16 cellular contexts compared by ENCODE assay signal in the genomic region with DNA sequence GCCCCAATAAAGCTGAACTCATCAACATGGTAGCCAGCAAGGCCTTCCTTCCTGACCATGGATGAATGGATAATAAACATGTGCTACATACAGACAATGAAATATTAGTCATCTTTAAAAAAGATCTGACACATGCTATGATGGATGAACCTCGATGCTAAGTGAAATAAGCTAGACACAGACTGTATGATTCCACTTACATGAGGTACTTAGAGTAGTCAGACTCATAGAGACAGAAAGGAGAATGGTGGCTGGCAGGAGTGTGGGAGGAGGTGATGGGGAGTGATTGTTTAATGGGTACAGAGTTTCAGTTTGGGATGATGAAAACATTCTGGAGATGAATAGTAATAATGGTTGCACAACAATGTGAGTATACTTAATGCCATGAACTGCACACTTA.
DNase-seq lines count a peak whose midpoint lies in the region; ATAC-seq, FAIRE-seq and TF ChIP-seq lines count a peak whose summit lies in the region.
"Had no signal": no experiment of that assay in that cellular context is flagged by ENCODE, and none has a peak within 500 bp of the region (broad histone marks: within the 10 kb centered on the region; RNA-seq: fewer than 3 reads in every experiment).

No MANE protein-coding gene starts in this region.

- peak; percentile 13 for DNase-seq in activated CD4-positive, alpha-beta memory T cell treated with anti-CD3 and anti-CD28 coated beads for 36 hours
- no peak for DNase-seq in activated CD4-positive, alpha-beta memory T cell treated with anti-CD3 and anti-CD28 coated beads, Interleukin-2, amount 10 ng/mL, durations not matched to agents 7 days and 5 days
- DNase-seq in stimulated activated CD4-positive, alpha-beta T cell treated with anti-CD3 and anti-CD28 coated beads, Interleukin-1b, Interleukin-23, amount 100 ng/mL, for 48 hours, result peak; percentile 16
- no peak for DNase-seq in stimulated activated CD4-positive, alpha-beta T cell treated with anti-CD3 and anti-CD28 coated beads, Interleukin-2, amount 100 ng/mL, for 48 hours
- DNase-seq in bronchial epithelial cell (ENCODE audit: low read depth), result no peak
- DNase-seq: Calu3; CD8-positive, alpha-beta T cell; DMS79 treated with DMSO at 0.1 percent for 48 hours; GF-D8; H9 had no signal

- TF ChIP-seq CTCF in bronchial epithelial cell (IDR thresholded peaks at IDR 0.05; ENCODE audit: insufficient read depth, low read length, severe bottlenecking), result no peak

- CTCF ChIA-PET in activated CD4-positive, alpha-beta memory T cell treated with anti-CD3 and anti-CD28 coated beads for 36 hours (lab: Charles Lee), result no interaction called here
- CTCF ChIA-PET in activated CD4-positive, alpha-beta memory T cell treated with anti-CD3 and anti-CD28 coated beads, Interleukin-2, amount 10 ng/mL, durations not matched to agents 7 days and 5 days (lab: Charles Lee), result no interaction called here

- H3K27ac Mint-ChIP-seq in activated CD4-positive, alpha-beta memory T cell treated with anti-CD3 and anti-CD28 coated beads for 36 hours, result no peak overlapping the region
- H3K27ac Mint-ChIP-seq in activated CD4-positive, alpha-beta memory T cell treated with anti-CD3 and anti-CD28 coated beads, Interleukin-2, amount 10 ng/mL, durations not matched to agents 7 days and 5 days, result no peak overlapping the region
- H3K27ac Mint-ChIP-seq: B cell; CD8-positive, alpha-beta T cell; H9 had no signal

- no peaks in the 10 kb centered on the region for H3K36me3 ChIP-seq in bronchial epithelial cell (ENCODE audit: control insufficient read depth, insufficient read depth, low read length)
- H3K36me3 ChIP-seq: BLaER1 treated with 17β-estradiol and CSF1 and Interleukin-3, amounts not matched to agents 10 nM and 100 nM had no signal

- H3K4me3 Mint-ChIP-seq in activated CD4-positive, alpha-beta memory T cell treated with anti-CD3 and anti-CD28 coated beads for 36 hours, result no peak overlapping the region
- H3K4me3 Mint-ChIP-seq in activated CD4-positive, alpha-beta memory T cell treated with anti-CD3 and anti-CD28 coated beads, Interleukin-2, amount 10 ng/mL, durations not matched to agents 7 days and 5 days, result no peak overlapping the region
- H3K4me3 Mint-ChIP-seq: B cell; CD8-positive, alpha-beta T cell; H9 had no signal

- H3K36me3 Mint-ChIP-seq in activated CD4-positive, alpha-beta memory T cell treated with anti-CD3 and anti-CD28 coated beads for 36 hours, result no peaks in the 10 kb centered on the region
- no peaks in the 10 kb centered on the region for H3K36me3 Mint-ChIP-seq in activated CD4-positive, alpha-beta memory T cell treated with anti-CD3 and anti-CD28 coated beads, Interleukin-2, amount 10 ng/mL, durations not matched to agents 7 days and 5 days (ENCODE audit: low read depth)
- H3K36me3 Mint-ChIP-seq: CD8-positive, alpha-beta T cell had no signal

- peaks cover 2% of the 10 kb centered on the region for H3K27me3 Mint-ChIP-seq in activated CD4-positive, alpha-beta memory T cell treated with anti-CD3 and anti-CD28 coated beads for 36 hours
- H3K27me3 Mint-ChIP-seq in activated CD4-positive, alpha-beta memory T cell treated with anti-CD3 and anti-CD28 coated beads, Interleukin-2, amount 10 ng/mL, durations not matched to agents 7 days and 5 days, result no peaks in the 10 kb centered on the region
- H3K27me3 Mint-ChIP-seq: B cell had no signal

- H3K9me3 Mint-ChIP-seq in activated CD4-positive, alpha-beta memory T cell treated with anti-CD3 and anti-CD28 coated beads for 36 hours, result no peaks in the 10 kb centered on the region
- no peaks in the 10 kb centered on the region for H3K9me3 Mint-ChIP-seq in activated CD4-positive, alpha-beta memory T cell treated with anti-CD3 and anti-CD28 coated beads, Interleukin-2, amount 10 ng/mL, durations not matched to agents 7 days and 5 days
- H3K9me3 Mint-ChIP-seq: CD8-positive, alpha-beta T cell; H9 had no signal

- no peak overlapping the region for H3K4me3 ChIP-seq in bronchial epithelial cell (ENCODE audit: low read depth, low read length)
- H3K4me3 ChIP-seq: BLaER1 treated with 17β-estradiol and CSF1 and Interleukin-3, amounts not matched to agents 10 nM and 100 nM had no signal

- intact Hi-C loops in activated CD4-positive, alpha-beta memory T cell treated with anti-CD3 and anti-CD28 coated beads for 36 hours (cut with micrococcal nuclease), result no loop called here

- POLR2A ChIA-PET in activated CD4-positive, alpha-beta memory T cell treated with anti-CD3 and anti-CD28 coated beads for 36 hours (lab: Charles Lee), result no interaction called here
- POLR2A ChIA-PET in activated CD4-positive, alpha-beta memory T cell treated with anti-CD3 and anti-CD28 coated beads, Interleukin-2, amount 10 ng/mL, durations not matched to agents 7 days and 5 days (lab: Charles Lee), result no interaction called here

- H3K27me3 ChIP-seq in bronchial epithelial cell (ENCODE audit: control insufficient read depth, insufficient read depth, low read length), result no peaks in the 10 kb centered on the region
- H3K27me3 ChIP-seq: BLaER1 treated with 17β-estradiol and CSF1 and Interleukin-3, amounts not matched to agents 10 nM and 100 nM had no signal

- no peaks in the 10 kb centered on the region for H3K4me1 Mint-ChIP-seq in activated CD4-positive, alpha-beta memory T cell treated with anti-CD3 and anti-CD28 coated beads for 36 hours (ENCODE audit: low read depth)
- no peaks in the 10 kb centered on the region for H3K4me1 Mint-ChIP-seq in activated CD4-positive, alpha-beta memory T cell treated with anti-CD3 and anti-CD28 coated beads, Interleukin-2, amount 10 ng/mL, durations not matched to agents 7 days and 5 days
- H3K4me1 Mint-ChIP-seq: B cell, H9 had no signal

- ATAC-seq in GM18873 (IDR thresholded peaks at IDR 0.05; ENCODE audit: low FRiP score, unreplicated experiment), result no peak
- ATAC-seq: CD8-positive, alpha-beta T cell; HepG2 had no signal

- peak; percentile 28 for FAIRE-seq in bronchial epithelial cell (lab: Jason Lieb, UNC)
- FAIRE-seq: GM19239, H1, HepG2 had no signal

Comparison
In these comparisons a context has a peak if more than half of its experiments do, and no peak if none do; other contexts are left out.
1. DNase-seq: peak in activated CD4-positive, alpha-beta memory T cell treated with anti-CD3 and anti-CD28 coated beads for 36 hours (single experiment) and stimulated activated CD4-positive, alpha-beta T cell treated with anti-CD3 and anti-CD28 coated beads, Interleukin-1b, Interleukin-23, amount 100 ng/mL, for 48 hours (single experiment); none in activated CD4-positive, alpha-beta memory T cell treated with anti-CD3 and anti-CD28 coated beads, Interleukin-2, amount 10 ng/mL, durations not matched to agents 7 days and 5 days (single experiment), stimulated activated CD4-positive, alpha-beta T cell treated with anti-CD3 and anti-CD28 coated beads, Interleukin-2, amount 100 ng/mL, for 48 hours (0 of 2) and bronchial epithelial cell (single experiment).